Comparison of ENCODE assay signal across 7 cellular contexts in genomic region chr12:17239874-17240273, GRCh38.
"Had no signal": no experiment of that assay in that cellular context is flagged by ENCODE, and none has a peak within 500 bp of the region (broad histone marks: within the 10 kb centered on the region; RNA-seq: fewer than 3 reads in every experiment).

No MANE protein-coding gene starts in this region.

- DNase-seq: GDM1, GF-D8 had no signal

- FAIRE-seq: G401.6, GM12891, GM12892, GM18507, GM19239 had no signal
